Comparison of ENCODE assay signal across 9 cellular contexts in the genomic region with DNA sequence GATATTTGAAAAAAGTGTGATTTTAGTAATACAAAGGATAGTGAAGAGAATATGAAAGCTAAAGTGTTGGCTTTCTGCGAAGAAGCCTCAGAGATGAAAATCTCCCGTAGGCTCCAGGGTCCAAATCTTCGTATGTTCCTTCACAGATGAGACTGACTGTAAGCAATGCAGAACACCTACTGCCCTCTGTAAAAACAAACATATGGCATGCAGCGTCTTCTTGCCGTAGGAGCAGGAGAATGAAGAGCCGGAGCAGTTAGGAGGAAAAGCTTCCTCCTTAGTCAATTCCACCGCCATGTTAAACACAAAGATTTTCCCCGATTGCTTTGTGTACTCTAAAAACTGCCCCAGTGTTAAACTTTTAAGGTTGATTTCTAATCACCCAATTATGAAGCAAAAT. TPM values are rescaled to one million over a fixed set of nuclear protein-coding genes. Genes with fewer than 3 reads are reported as not detected.
DNase-seq lines count a peak whose midpoint lies in the region; ATAC-seq, FAIRE-seq and TF ChIP-seq lines count a peak whose summit lies in the region.
"Had no signal": no experiment of that assay in that cellular context is flagged by ENCODE, and none has a peak within 500 bp of the region (broad histone marks: within the 10 kb centered on the region; RNA-seq: fewer than 3 reads in every experiment).

No MANE protein-coding gene starts in this region.

- peak; percentile 59 for TF ChIP-seq CTCF in LNCAP (IDR thresholded peaks at IDR 0.05)
- TF ChIP-seq CTCF in astrocyte of the spinal cord (IDR thresholded peaks at IDR 0.05; ENCODE audit: low read depth, low read length) = no peak
- TF ChIP-seq CTCF in tibial artery (IDR thresholded peaks at IDR 0.05) = no peak
- TF ChIP-seq CTCF in GM10248 (IDR thresholded peaks at IDR 0.05; ENCODE audit: control extremely low read depth, extremely low read depth, low read depth, missing control alignments) = no peak

- DNase-seq in astrocyte of the spinal cord (ENCODE audit: low read depth, low spot score) (peak; percentile 31), left colon (peak in 1 of 2 donors; percentile 8), tibial artery (no peak), GM10248 (ENCODE audit: extremely low spot score) (no peak), H54 (ENCODE audit: insufficient read length, low spot score) (no peak)
- DNase-seq: activated naive CD8-positive, alpha-beta T cell treated with anti-CD3 and anti-CD28 coated beads, Interleukin-2, amount 10 ng/mL, durations not matched to agents 7 days and 5 days; naive thymus-derived CD4-positive, alpha-beta T cell had no signal

- in situ Hi-C loops in astrocyte of the spinal cord (cut with HindIII; ENCODE audit: low sequenced_read_pairs) = no loop called here

- no peaks in the 10 kb centered on the region for H3K9me3 ChIP-seq in tibial artery

- H3K4me1 ChIP-seq in tibial artery = peaks cover 0 to 36% (median 18%) of the 10 kb centered on the region in 4 donors

- intact Hi-C loops in left colon (cut with DNase I, micrococcal nuclease) (no loop called here), tibial artery (cut with DNase I; ENCODE audit: low total_unique reads) (no loop called here)

- H3K36me3 ChIP-seq in tibial artery = peaks cover 0 to 2% (median 0%) of the 10 kb centered on the region in 3 donors

- CTCF ChIA-PET in GM10248 (lab: Yijun Ruan, JAX) = no interaction called here

- TF ChIP-seq POLR2A in H54 (IDR thresholded peaks at IDR 0.05; ENCODE audit: low read depth, low read length) = no peak

- H3K27ac ChIP-seq in tibial artery = peak overlapping the region; percentile 43 to 61

- POLR2A ChIA-PET in GM10248 (lab: Yijun Ruan, JAX) = no interaction called here

- FAIRE-seq in H54 (lab: Jason Lieb, UNC) = no peak

- ATAC-seq in left colon = peak; percentile 98
- ATAC-seq in HG03025 (IDR thresholded peaks at IDR 0.05; ENCODE audit: low FRiP score, unreplicated experiment) = no peak
- ATAC-seq: naive thymus-derived CD4-positive, alpha-beta T cell had no signal

- H3K4me3 ChIP-seq in astrocyte of the spinal cord (ENCODE audit: low read depth, low read length) (no peak overlapping the region), tibial artery (peak overlapping the region; percentile 27 to 34)

- H3K27me3 ChIP-seq in tibial artery = no peaks in the 10 kb centered on the region

RNA-seq across cellular contexts. Expression of a gene that starts 22.5 kb away (rescaled TPM):
- 10 to 100 TPM; 17.3 to 17.6 TPM for total RNA-seq in left colon

RNA-seq across cellular contexts. Expression of a gene that starts 22.6 kb away (rescaled TPM):
- total RNA-seq in left colon = 10 to 100 TPM; 29.9 to 32.2 TPM
